Comparison of ENCODE assay signal across 1 cellular context in the genomic region with DNA sequence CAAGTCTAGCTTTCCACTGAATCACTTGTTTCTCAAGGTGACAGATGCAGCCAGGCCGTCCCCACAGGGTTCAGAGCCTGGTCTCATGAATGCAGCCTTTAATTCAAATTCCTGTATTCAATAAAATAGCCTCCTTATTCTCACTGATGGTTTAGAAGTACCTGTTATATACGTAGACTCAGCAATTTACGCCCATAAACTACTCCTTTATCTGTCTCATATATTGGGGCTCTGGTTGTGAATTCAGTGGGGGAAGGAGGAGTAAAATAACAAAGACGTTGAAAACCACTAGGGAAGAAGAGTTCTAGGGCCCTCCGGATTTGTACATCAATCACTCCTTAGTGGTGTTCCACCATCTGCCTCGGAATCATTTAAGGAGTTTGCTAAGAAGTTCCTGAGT.
TF ChIP-seq lines count a peak whose summit lies in the region.

No MANE protein-coding gene starts in this region.

TF ChIP-seq in WTC11, 78 proteins besides CTCF, POLR2A, EP300 and RAD21:
- TF ChIP-seq, protein P1, sequence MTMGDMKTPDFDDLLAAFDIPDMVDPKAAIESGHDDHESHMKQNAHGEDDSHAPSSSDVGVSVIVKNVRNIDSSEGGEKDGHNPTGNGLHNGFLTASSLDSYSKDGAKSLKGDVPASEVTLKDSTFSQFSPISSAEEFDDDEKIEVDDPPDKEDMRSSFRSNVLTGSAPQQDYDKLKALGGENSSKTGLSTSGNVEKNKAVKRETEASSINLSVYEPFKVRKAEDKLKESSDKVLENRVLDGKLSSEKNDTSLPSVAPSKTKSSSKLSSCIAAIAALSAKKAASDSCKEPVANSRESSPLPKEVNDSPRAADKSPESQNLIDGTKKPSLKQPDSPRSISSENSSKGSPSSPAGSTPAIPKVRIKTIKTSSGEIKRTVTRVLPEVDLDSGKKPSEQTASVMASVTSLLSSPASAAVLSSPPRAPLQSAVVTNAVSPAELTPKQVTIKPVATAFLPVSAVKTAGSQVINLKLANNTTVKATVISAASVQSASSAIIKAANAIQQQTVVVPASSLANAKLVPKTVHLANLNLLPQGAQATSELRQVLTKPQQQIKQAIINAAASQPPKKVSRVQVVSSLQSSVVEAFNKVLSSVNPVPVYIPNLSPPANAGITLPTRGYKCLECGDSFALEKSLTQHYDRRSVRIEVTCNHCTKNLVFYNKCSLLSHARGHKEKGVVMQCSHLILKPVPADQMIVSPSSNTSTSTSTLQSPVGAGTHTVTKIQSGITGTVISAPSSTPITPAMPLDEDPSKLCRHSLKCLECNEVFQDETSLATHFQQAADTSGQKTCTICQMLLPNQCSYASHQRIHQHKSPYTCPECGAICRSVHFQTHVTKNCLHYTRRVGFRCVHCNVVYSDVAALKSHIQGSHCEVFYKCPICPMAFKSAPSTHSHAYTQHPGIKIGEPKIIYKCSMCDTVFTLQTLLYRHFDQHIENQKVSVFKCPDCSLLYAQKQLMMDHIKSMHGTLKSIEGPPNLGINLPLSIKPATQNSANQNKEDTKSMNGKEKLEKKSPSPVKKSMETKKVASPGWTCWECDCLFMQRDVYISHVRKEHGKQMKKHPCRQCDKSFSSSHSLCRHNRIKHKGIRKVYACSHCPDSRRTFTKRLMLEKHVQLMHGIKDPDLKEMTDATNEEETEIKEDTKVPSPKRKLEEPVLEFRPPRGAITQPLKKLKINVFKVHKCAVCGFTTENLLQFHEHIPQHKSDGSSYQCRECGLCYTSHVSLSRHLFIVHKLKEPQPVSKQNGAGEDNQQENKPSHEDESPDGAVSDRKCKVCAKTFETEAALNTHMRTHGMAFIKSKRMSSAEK (CRISPR knock-in tag; IDR thresholded peaks at IDR 0.05; ENCODE audit: borderline replicate concordance), result no peak
- no peak for TF ChIP-seq AFF4 (CRISPR knock-in tag; IDR thresholded peaks at IDR 0.05; ENCODE audit: borderline replicate concordance)
- TF ChIP-seq NFYB (CRISPR knock-in tag; conservative IDR thresholded peaks at IDR 0.05; ENCODE audit: low read depth), result no peak
- no peak for TF ChIP-seq NFE2L1 (CRISPR knock-in tag; IDR thresholded peaks at IDR 0.05)
- no peak for TF ChIP-seq IRF1 (CRISPR knock-in tag; IDR thresholded peaks at IDR 0.05)
- TF ChIP-seq FOXP1 (CRISPR knock-in tag; IDR thresholded peaks at IDR 0.05; ENCODE audit: borderline replicate concordance), result no peak
- no peak for TF ChIP-seq CBFB (CRISPR knock-in tag; IDR thresholded peaks at IDR 0.05; ENCODE audit: low read depth)
- no peak for TF ChIP-seq ZNF423 (CRISPR knock-in tag; IDR thresholded peaks at IDR 0.05)
- no peak for TF ChIP-seq ZNF219 (CRISPR knock-in tag; IDR thresholded peaks at IDR 0.05; ENCODE audit: borderline replicate concordance)
TF ChIP-seq in WTC11: peak in this region for 0.
